In the genomic region with DNA sequence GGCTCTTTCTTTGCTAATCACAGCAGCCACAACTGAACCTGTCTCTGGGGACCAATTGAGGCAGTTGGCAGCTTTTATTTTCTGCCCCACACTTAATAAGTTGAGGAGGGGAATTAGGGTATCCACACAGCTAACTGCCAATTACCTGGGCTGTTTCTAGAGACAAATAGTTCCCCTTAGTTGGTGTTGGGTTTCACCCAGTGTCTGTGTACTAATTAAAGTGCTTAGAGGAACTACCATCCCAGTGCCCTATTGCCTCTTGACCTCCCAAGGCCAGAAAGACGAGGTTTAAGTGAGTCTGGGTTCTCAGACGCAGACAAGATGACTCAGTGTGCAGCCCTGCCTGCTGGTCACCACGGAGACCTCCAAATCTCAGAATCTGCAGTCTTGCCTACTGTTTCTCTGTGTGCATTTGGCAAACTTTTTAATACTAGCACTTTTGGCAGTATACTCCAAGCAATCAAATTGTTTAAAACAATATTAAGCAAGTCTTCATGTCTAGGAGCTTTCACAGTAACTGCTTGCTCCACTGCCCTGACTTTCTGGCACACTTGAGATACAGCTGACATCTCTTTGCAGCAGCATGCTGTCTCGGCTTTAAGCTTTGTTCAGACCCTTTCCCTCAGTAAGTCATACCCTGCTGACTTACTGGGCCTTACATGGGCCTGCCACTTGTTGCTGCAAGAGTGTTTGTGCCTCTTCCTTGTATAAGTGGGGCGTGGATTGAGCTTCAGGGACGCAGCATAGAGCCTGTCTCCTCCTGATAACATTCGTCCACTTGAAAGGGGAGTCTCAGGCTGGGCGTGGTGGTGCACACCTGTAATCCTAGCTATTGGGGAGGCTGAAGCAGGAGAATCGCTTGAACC, we compare ENCODE assay signal across 8 cellular contexts. TPM values are rescaled to one million over a fixed set of nuclear protein-coding genes. Genes with fewer than 3 reads are reported as not detected.
A peak's percentile ranks its signal among the peaks of the same experiment; 100 is the strongest.
DNase-seq lines count a peak whose midpoint lies in the region; ATAC-seq, FAIRE-seq and TF ChIP-seq lines count a peak whose summit lies in the region.
"Had no signal": no experiment of that assay in that cellular context is flagged by ENCODE, and none has a peak within 500 bp of the region (broad histone marks: within the 10 kb centered on the region; RNA-seq: fewer than 3 reads in every experiment).

No MANE protein-coding gene starts in this region.

- no peaks in the 10 kb centered on the region for H3K9me2 ChIP-seq in hepatocyte (replicated peaks; ENCODE audit: insufficient read depth)

- peak overlapping the region; percentile 45 for H3K9ac ChIP-seq in astrocyte (ENCODE audit: low read length)

- H3K4me1 ChIP-seq in astrocyte (ENCODE audit: insufficient read depth, low read length) (peaks cover 53% of the 10 kb centered on the region), hepatocyte (ENCODE audit: insufficient read depth) (peaks cover 11% of the 10 kb centered on the region), foreskin keratinocyte (peaks cover 18% of the 10 kb centered on the region)

- H3K27me3 Mint-ChIP-seq in HFFc6 (ENCODE audit: insufficient read depth) (no peaks in the 10 kb centered on the region; the same call in 1 of the 2 replicates), astrocyte (ENCODE audit: low read depth, unreplicated experiment) (no peaks in the 10 kb centered on the region)
- H3K27me3 Mint-ChIP-seq in activated CD4-positive, alpha-beta T cell treated with anti-CD3 and anti-CD28 coated beads for 36 hours = no peaks in the 10 kb centered on the region

- 71% methylated on average over 9 of the region's 9 CpGs for WGBS in hepatocyte (ENCODE audit: low lambda C conversion rate, missing lambda C conversion rate)

- H2AFZ ChIP-seq in astrocyte (ENCODE audit: low read depth, low read length) (no peak overlapping the region), hepatocyte (no peak overlapping the region)

- peak; percentile 81 for FAIRE-seq in astrocyte (lab: Jason Lieb, UNC)

- TF ChIP-seq CTCF in HFFc6 (IDR thresholded peaks at IDR 0.05) (no peak), astrocyte (IDR thresholded peaks at IDR 0.05; ENCODE audit: insufficient read depth, low read depth, low read length) (no peak), hepatocyte (IDR thresholded peaks at IDR 0.05; ENCODE audit: poor library complexity) (no peak), GM20000 (IDR thresholded peaks at IDR 0.05; ENCODE audit: extremely low read depth, missing control alignments) (no peak), foreskin keratinocyte (conservative IDR thresholded peaks at IDR 0.05) (no peak)

- ATAC-seq in foreskin keratinocyte = no peak
- ATAC-seq in activated CD4-positive, alpha-beta T cell treated with anti-CD3 and anti-CD28 coated beads for 36 hours = no peak

- H3K4me2 ChIP-seq in astrocyte (ENCODE audit: low read length) = peak overlapping the region; percentile 63
- no peak overlapping the region for H3K4me2 ChIP-seq in hepatocyte

- H4K20me1 ChIP-seq in astrocyte (ENCODE audit: insufficient read depth, low read length) (peaks cover 87% of the 10 kb centered on the region), hepatocyte (ENCODE audit: insufficient read depth, poor library complexity, severe bottlenecking) (peaks cover 96% of the 10 kb centered on the region)

- intact Hi-C loops in activated CD4-positive, alpha-beta T cell treated with anti-CD3 and anti-CD28 coated beads for 36 hours (cut with DNase I, micrococcal nuclease) = no loop called here

- POLR2A ChIA-PET in activated CD4-positive, alpha-beta T cell treated with anti-CD3 and anti-CD28 coated beads for 36 hours (lab: Charles Lee) = no interaction called here

- H3K36me3 Mint-ChIP-seq in HFFc6 (ENCODE audit: low read depth) (peaks cover 5% of the 10 kb centered on the region; the same call in 1 of the 2 replicates), astrocyte (ENCODE audit: low read depth, unreplicated experiment) (peaks cover under 1% of the 10 kb centered on the region)
- H3K36me3 Mint-ChIP-seq in activated CD4-positive, alpha-beta T cell treated with anti-CD3 and anti-CD28 coated beads for 36 hours (ENCODE audit: low read depth) = peaks cover 13% of the 10 kb centered on the region

- H3K36me3 ChIP-seq in astrocyte (ENCODE audit: insufficient read depth, low read length) = no peaks in the 10 kb centered on the region
- H3K36me3 ChIP-seq in hepatocyte (replicated peaks; ENCODE audit: insufficient read depth, low read depth) = no peaks in the 10 kb centered on the region
- H3K36me3 ChIP-seq: ovary had no signal

- H3K9me3 Mint-ChIP-seq in HFFc6 (no peaks in the 10 kb centered on the region), astrocyte (ENCODE audit: unreplicated experiment) (no peaks in the 10 kb centered on the region)
- no peaks in the 10 kb centered on the region for H3K9me3 Mint-ChIP-seq in activated CD4-positive, alpha-beta T cell treated with anti-CD3 and anti-CD28 coated beads for 36 hours (ENCODE audit: low read depth)

- H3K79me2 ChIP-seq in astrocyte (ENCODE audit: insufficient read depth, low read length) (peaks cover 81% of the 10 kb centered on the region), hepatocyte (peaks cover 94% of the 10 kb centered on the region)

- peaks cover 87% of the 10 kb centered on the region for H3K4me1 Mint-ChIP-seq in HFFc6 (ENCODE audit: low read depth)
- peaks cover 59% of the 10 kb centered on the region for H3K4me1 Mint-ChIP-seq in astrocyte (ENCODE audit: low read depth, unreplicated experiment)
- peaks cover 32% of the 10 kb centered on the region for H3K4me1 Mint-ChIP-seq in activated CD4-positive, alpha-beta T cell treated with anti-CD3 and anti-CD28 coated beads for 36 hours

- DNase-seq in HFFc6 (peak; percentile 67), astrocyte (ENCODE audit: low read depth) (peak; percentile 80), hepatocyte (ENCODE audit: low spot score) (peak; percentile 32), stromal cell of bone marrow (ENCODE audit: low read depth) (peak; percentile 88), GM20000 (ENCODE audit: low spot score) (no peak), foreskin keratinocyte (no peak)
- no peak for DNase-seq in activated CD4-positive, alpha-beta T cell treated with anti-CD3 and anti-CD28 coated beads for 36 hours
- DNase-seq: ovary had no signal

- H3K27ac Mint-ChIP-seq in HFFc6 = peak overlapping the region; percentile 88
- peak overlapping the region; percentile 91 for H3K27ac Mint-ChIP-seq in astrocyte (ENCODE audit: unreplicated experiment)
- H3K27ac Mint-ChIP-seq in activated CD4-positive, alpha-beta T cell treated with anti-CD3 and anti-CD28 coated beads for 36 hours = no peak overlapping the region

- peak overlapping the region; percentile 85 for H3K27ac ChIP-seq in astrocyte (ENCODE audit: low read depth, low read length)
- no peak overlapping the region for H3K27ac ChIP-seq in hepatocyte
- no peak overlapping the region for H3K27ac ChIP-seq in foreskin keratinocyte
- H3K27ac ChIP-seq: ovary had no signal

- H3K27me3 ChIP-seq in astrocyte (ENCODE audit: insufficient read depth, low read length) = no peaks in the 10 kb centered on the region
- H3K27me3 ChIP-seq in hepatocyte = no peaks in the 10 kb centered on the region
- H3K27me3 ChIP-seq in foreskin keratinocyte = no peaks in the 10 kb centered on the region
- H3K27me3 ChIP-seq: ovary had no signal

- H3K4me3 ChIP-seq in astrocyte (ENCODE audit: insufficient read depth, low read depth, low read length) (peak overlapping the region; percentile 2), hepatocyte (no peak overlapping the region)
- H3K4me3 ChIP-seq: ovary had no signal

- H3K9me3 ChIP-seq in astrocyte (ENCODE audit: insufficient read depth, low read depth, low read length) = no peaks in the 10 kb centered on the region
- H3K9me3 ChIP-seq in hepatocyte (ENCODE audit: low read depth) = no peaks in the 10 kb centered on the region
- H3K9me3 ChIP-seq: ovary had no signal

- H3K4me3 Mint-ChIP-seq in HFFc6 = peak overlapping the region; percentile 51
- peak overlapping the region; percentile 45 for H3K4me3 Mint-ChIP-seq in astrocyte (ENCODE audit: unreplicated experiment)
- no peak overlapping the region for H3K4me3 Mint-ChIP-seq in activated CD4-positive, alpha-beta T cell treated with anti-CD3 and anti-CD28 coated beads for 36 hours

- CTCF ChIA-PET in activated CD4-positive, alpha-beta T cell treated with anti-CD3 and anti-CD28 coated beads for 36 hours (lab: Charles Lee) = interaction anchor here (0.6 to 1.1 kb wide), 5 partner anchors 9 to 420 kb away, joined by 3 to 4 read pairs (median 3); no protein-coding TSS in a partner anchor

RNA-seq across cellular contexts. Expression of a gene that starts 31.9 kb away (rescaled TPM):
- total RNA-seq in HFFc6 (2021; fragmentation: NEBNext Ultra II Directional; extraction: Animal tissue kit (Norgen Biotek cat#: 25700)) = 10 to 100 TPM; 14.0 to 16.7 (median 15.1) TPM
- total RNA-seq in astrocyte = 18.1 and 18.6 TPM in 2 replicates
- 19.3 and 22.9 TPM in 2 replicates for total RNA-seq in hepatocyte
- 12.6 and 14.2 TPM in 2 replicates for polyA plus RNA-seq in hepatocyte
- total RNA-seq in foreskin keratinocyte = 18.9 and 19.0 TPM in 2 replicates
- polyA plus RNA-seq in foreskin keratinocyte = 6.6 and 7.9 TPM in 2 replicates
- 10 to 100 TPM; 18.2 to 20.9 TPM for total RNA-seq in activated CD4-positive, alpha-beta T cell treated with anti-CD3 and anti-CD28 coated beads for 36 hours

Comparison
In these comparisons a context has a peak if more than half of its experiments do, and no peak if none do; other contexts are left out.
1. DNase-seq: peak in HFFc6 (single experiment), astrocyte (single experiment), hepatocyte (single experiment) and stromal cell of bone marrow (single experiment); none in GM20000 (single experiment), foreskin keratinocyte (0 of 2) and activated CD4-positive, alpha-beta T cell treated with anti-CD3 and anti-CD28 coated beads for 36 hours (single experiment).